ENCODE assay signal across 16 cellular contexts in genomic region chr12:81146228-81147225, GRCh38.
DNase-seq lines count a peak whose midpoint lies in the region; ATAC-seq and TF ChIP-seq lines count a peak whose summit lies in the region.
"Had no signal": no experiment of that assay in that cellular context is flagged by ENCODE, and none has a peak within 500 bp of the region (broad histone marks: within the 10 kb centered on the region; RNA-seq: fewer than 3 reads in every experiment).

No MANE protein-coding gene starts in this region.

- H3K9me3 Mint-ChIP-seq in type B pancreatic cell (no peaks in the 10 kb centered on the region), HFFc6 (no peaks in the 10 kb centered on the region), glutamatergic neuron (ENCODE audit: unreplicated experiment) (no peaks in the 10 kb centered on the region)

- H3K36me3 ChIP-seq in cardiac muscle cell = no peaks in the 10 kb centered on the region
- peaks cover 0 to 54% (median 7%) of the 10 kb centered on the region in 9 donors for H3K36me3 ChIP-seq in heart left ventricle
- H3K36me3 ChIP-seq in liver (ENCODE audit: control insufficient read depth in 4 of 4, insufficient read depth in 3 of 4, low read depth in 1 of 4, low read length in 3 of 4) = no peaks in the 10 kb centered on the region
- H3K36me3 ChIP-seq: BLaER1 had no signal

- H3K27ac ChIP-seq in cardiac muscle cell = peak overlapping the region; percentile 11
- no peak overlapping the region for H3K27ac ChIP-seq in heart left ventricle
- peak overlapping the region; percentile 56 to 65 for H3K27ac ChIP-seq in liver (ENCODE audit: low read depth in 1 of 2, low read length in 2 of 2)
- H3K27ac ChIP-seq: BLaER1 had no signal

- H3K4me1 Mint-ChIP-seq in type B pancreatic cell (ENCODE audit: unreplicated experiment) (peaks cover 19% of the 10 kb centered on the region), HFFc6 (ENCODE audit: low read depth) (no peaks in the 10 kb centered on the region), glutamatergic neuron (ENCODE audit: low read depth, unreplicated experiment) (peaks cover 11% of the 10 kb centered on the region)
- H3K4me1 Mint-ChIP-seq: CD8-positive, alpha-beta memory T cell had no signal

- H3K36me3 Mint-ChIP-seq in type B pancreatic cell (peaks cover 3% of the 10 kb centered on the region), HFFc6 (ENCODE audit: low read depth) (no peaks in the 10 kb centered on the region), glutamatergic neuron (ENCODE audit: unreplicated experiment) (no peaks in the 10 kb centered on the region)
- H3K36me3 Mint-ChIP-seq: CD8-positive, alpha-beta memory T cell had no signal

- no peak for ATAC-seq in heart left ventricle

- no peak for TF ChIP-seq POLR2A in heart left ventricle (IDR thresholded peaks at IDR 0.05)

- H3K4me3 ChIP-seq in cardiac muscle cell (no peak overlapping the region), heart left ventricle (no peak overlapping the region), liver (ENCODE audit: low read depth in 1 of 3, low read length in 3 of 3) (no peak overlapping the region)
- H3K4me3 ChIP-seq: BLaER1 had no signal

- H3K27me3 Mint-ChIP-seq in type B pancreatic cell = no peaks in the 10 kb centered on the region
- no peaks in the 10 kb centered on the region; the same call in 1 of the 2 replicates for H3K27me3 Mint-ChIP-seq in HFFc6 (ENCODE audit: insufficient read depth)
- H3K27me3 Mint-ChIP-seq in glutamatergic neuron (ENCODE audit: unreplicated experiment) = no peaks in the 10 kb centered on the region
- H3K27me3 Mint-ChIP-seq: CD8-positive, alpha-beta memory T cell had no signal

- H3K27me3 ChIP-seq in cardiac muscle cell (no peaks in the 10 kb centered on the region), heart left ventricle (no peaks in the 10 kb centered on the region), liver (ENCODE audit: control insufficient read depth in 4 of 4, insufficient read depth in 4 of 4, low read length in 3 of 4) (no peaks in the 10 kb centered on the region)
- H3K27me3 ChIP-seq: BLaER1 had no signal

- intact Hi-C loops in heart left ventricle (cut with DNase I) = no loop called here

- peak in 1 of 2 donors; percentile 28 for TF ChIP-seq RAD21 in liver (IDR thresholded peaks at IDR 0.05)

- H3K9me3 ChIP-seq in cardiac muscle cell (ENCODE audit: low read depth) (no peaks in the 10 kb centered on the region), heart left ventricle (no peaks in the 10 kb centered on the region), liver (ENCODE audit: control insufficient read depth in 4 of 4, low read length in 3 of 4) (no peaks in the 10 kb centered on the region)
- H3K9me3 ChIP-seq: BLaER1 had no signal

- peaks cover 14% of the 10 kb centered on the region for H3K4me1 ChIP-seq in cardiac muscle cell (ENCODE audit: low read depth)
- H3K4me1 ChIP-seq in heart left ventricle = no peaks in the 10 kb centered on the region
- peaks cover 2 to 16% (median 11%) of the 10 kb centered on the region in 4 donors for H3K4me1 ChIP-seq in liver (ENCODE audit: control insufficient read depth in 4 of 4, insufficient read depth in 4 of 4, low read length in 3 of 4)
- H3K4me1 ChIP-seq: BLaER1 had no signal

- peak overlapping the region in 1 of 2 donors; percentile 66 for H3K9ac ChIP-seq in liver (ENCODE audit: low read depth in 1 of 2, low read length in 2 of 2)
- H3K9ac ChIP-seq: BLaER1 had no signal

- H3K27ac Mint-ChIP-seq in type B pancreatic cell (peak overlapping the region; percentile 63), HFFc6 (no peak overlapping the region), glutamatergic neuron (ENCODE audit: unreplicated experiment) (no peak overlapping the region)
- H3K27ac Mint-ChIP-seq: CD8-positive, alpha-beta memory T cell had no signal

- TF ChIP-seq CTCF in cardiac muscle cell (IDR thresholded peaks at IDR 0.05; ENCODE audit: low read depth, low read length) (no peak), heart left ventricle (IDR thresholded peaks at IDR 0.05) (no peak), liver (IDR thresholded peaks at IDR 0.05; ENCODE audit: low read depth, low read length, missing input control) (no peak), type B pancreatic cell (conservative IDR thresholded peaks at IDR 0.05) (no peak), HFFc6 (IDR thresholded peaks at IDR 0.05) (no peak), glutamatergic neuron (IDR thresholded peaks at IDR 0.05; ENCODE audit: partially characterized antibody, unreplicated experiment) (no peak)

- H3K4me3 Mint-ChIP-seq in type B pancreatic cell (no peak overlapping the region), HFFc6 (no peak overlapping the region), glutamatergic neuron (ENCODE audit: unreplicated experiment) (no peak overlapping the region)
- H3K4me3 Mint-ChIP-seq: CD8-positive, alpha-beta memory T cell had no signal

- 72 to 81% (median 80%) methylated on average over 3 of the region's 3 CpGs for WGBS in heart left ventricle, 4 donors
- 50% methylated on average over 3 of the region's 3 CpGs for WGBS in liver

- DNase-seq in cardiac muscle cell (ENCODE audit: low read depth in 1 of 2, low spot score in 1 of 2) (no peak), heart left ventricle (no peak), NCI-H526 treated with DMSO at 0.1 percent for 48 hours (lab: John Stamatoyannopoulos, UW) (peak; percentile 62), type B pancreatic cell (ENCODE audit: extremely low spot score, unreplicated experiment) (no peak), HFFc6 (no peak), glutamatergic neuron (no peak), NCI-H69 (lab: John Stamatoyannopoulos, UW) (no peak)
- DNase-seq: CD8-positive, alpha-beta memory T cell; GOT3; Karpas-422; MM.1S; NCI-H1105; NCI-H187; SHP77 treated with DMSO at 0.1 percent for 48 hours had no signal

TF ChIP-seq in liver, 16 proteins besides CTCF, POLR2A, EP300 and RAD21:
- TF ChIP-seq SP1 (IDR thresholded peaks at IDR 0.05) (peak; percentile 65), ATF3 (IDR thresholded peaks at IDR 0.05) (no peak), MAX (IDR thresholded peaks at IDR 0.05) (peak; percentile 69), JUND (IDR thresholded peaks at IDR 0.05) (peak in 1 of 2 donors; percentile 71), EGR1 (IDR thresholded peaks at IDR 0.05; ENCODE audit: low read depth in 2 of 2) (no peak), ZBTB33 (IDR thresholded peaks at IDR 0.05) (peak; percentile 69), REST (IDR thresholded peaks at IDR 0.05) (peak; percentile 61), RXRA (IDR thresholded peaks at IDR 0.05) (peak; percentile 92), TAF1 (conservative IDR thresholded peaks at IDR 0.05) (no peak), GABPA (IDR thresholded peaks at IDR 0.05 in 1 of 2, conservative IDR thresholded peaks at IDR 0.05 in 1 of 2) (peak in 1 of 2 donors; percentile 55), FOXA1 (IDR thresholded peaks at IDR 0.05) (no peak), FOXA2 (IDR thresholded peaks at IDR 0.05) (no peak), NR2F2 (IDR thresholded peaks at IDR 0.05) (no peak), HNF4A (conservative IDR thresholded peaks at IDR 0.05) (peak; percentile 87 to 88), YY1 (IDR thresholded peaks at IDR 0.05) (peak; percentile 69), HNF4G (IDR thresholded peaks at IDR 0.05) (peak; percentile 46)

Comparison
In these comparisons a context has a peak if more than half of its experiments do, and no peak if none do; other contexts are left out.
1. H3K27ac ChIP-seq: peak in cardiac muscle cell (single experiment) and liver (2 of 2); none in heart left ventricle (0 of 12).